8 cellular contexts compared by ENCODE assay signal in the genomic region with DNA sequence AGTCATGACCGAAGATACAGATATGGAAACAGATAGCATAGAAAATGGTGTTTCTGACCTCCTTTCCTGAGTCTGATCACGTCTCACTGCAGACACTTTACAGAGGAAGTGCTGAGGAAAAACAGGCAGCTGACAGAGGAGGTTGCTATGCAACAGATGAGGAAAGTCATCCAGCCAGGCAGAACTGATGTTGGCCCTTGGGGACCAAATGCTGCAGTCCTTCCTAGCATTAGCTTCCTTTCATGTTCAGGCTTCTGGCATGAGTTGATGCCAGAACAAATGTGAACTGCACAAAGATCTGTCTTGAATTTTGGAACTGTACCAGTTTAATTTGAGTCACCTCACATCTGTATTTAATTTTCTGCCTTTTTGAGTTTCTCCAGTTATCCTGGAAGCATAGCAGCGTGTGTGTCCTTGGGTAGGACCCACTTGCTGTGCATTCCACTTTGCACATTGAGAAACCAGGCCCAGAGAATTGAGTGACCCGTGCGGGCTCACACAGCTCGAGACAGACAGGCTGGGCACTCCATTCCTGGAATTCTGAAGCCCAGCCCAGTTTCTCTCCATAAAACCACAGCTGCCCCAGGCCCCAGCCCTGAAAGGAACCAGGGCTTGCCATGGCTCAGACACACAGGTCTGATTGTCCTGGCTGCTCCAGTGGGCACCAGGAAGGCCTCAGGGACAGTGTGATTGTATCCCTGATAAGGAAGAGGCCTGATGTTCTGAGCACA. TPM values are rescaled to one million over a fixed set of nuclear protein-coding genes. Genes with fewer than 3 reads are reported as not detected.
DNase-seq lines count a peak whose midpoint lies in the region; FAIRE-seq and TF ChIP-seq lines count a peak whose summit lies in the region.

No MANE protein-coding gene starts in this region.

- H3K36me3 Mint-ChIP-seq in activated CD4-positive, alpha-beta memory T cell treated with anti-CD3 and anti-CD28 coated beads for 36 hours = peaks cover 2% of the 10 kb centered on the region
- no peaks in the 10 kb centered on the region for H3K36me3 Mint-ChIP-seq in activated CD4-positive, alpha-beta memory T cell treated with anti-CD3 and anti-CD28 coated beads, Interleukin-2, amount 10 ng/mL, durations not matched to agents 7 days and 5 days (ENCODE audit: low read depth)

- H3K4me1 ChIP-seq in endothelial cell of umbilical vein (ENCODE audit: control insufficient read depth, extremely low read depth, insufficient read depth, low read length) = peaks cover 17% of the 10 kb centered on the region
- peaks cover 4% of the 10 kb centered on the region for H3K4me1 ChIP-seq in parathyroid adenoma

- no peak for DNase-seq in activated CD4-positive, alpha-beta memory T cell treated with anti-CD3 and anti-CD28 coated beads for 36 hours
- DNase-seq in activated CD4-positive, alpha-beta memory T cell treated with anti-CD3 and anti-CD28 coated beads, Interleukin-2, amount 10 ng/mL, durations not matched to agents 7 days and 5 days = no peak
- DNase-seq in NCI-H748 treated with DMSO at 0.1 percent for 48 hours (lab: John Stamatoyannopoulos, UW) (peak; percentile 24), endothelial cell of umbilical vein (ENCODE audit: low read depth, low spot score) (peak; percentile 7), NCI-H2029 (lab: John Stamatoyannopoulos, UW) (no peak), NCI-H526 treated with DMSO at 0.1 percent for 48 hours (lab: John Stamatoyannopoulos, UW) (no peak)
- no peak for DNase-seq in stimulated activated CD4-positive, alpha-beta T cell treated with anti-CD3 and anti-CD28 coated beads, Interleukin-2, amount 100 ng/mL, for 48 hours

- TF ChIP-seq CTCF in endothelial cell of umbilical vein (IDR thresholded peaks at IDR 0.05; ENCODE audit: extremely low read depth in 1 of 2, insufficient read depth in 1 of 2, low read depth in 1 of 2, low read length in 2 of 2) = no peak
- no peak for TF ChIP-seq CTCF in parathyroid adenoma (IDR thresholded peaks at IDR 0.05)

- no peaks in the 10 kb centered on the region for H3K9me3 Mint-ChIP-seq in activated CD4-positive, alpha-beta memory T cell treated with anti-CD3 and anti-CD28 coated beads for 36 hours
- H3K9me3 Mint-ChIP-seq in activated CD4-positive, alpha-beta memory T cell treated with anti-CD3 and anti-CD28 coated beads, Interleukin-2, amount 10 ng/mL, durations not matched to agents 7 days and 5 days = no peaks in the 10 kb centered on the region

- peak; percentile 62 for FAIRE-seq in endothelial cell of umbilical vein (lab: Jason Lieb, UNC)

- H3K4me1 Mint-ChIP-seq in activated CD4-positive, alpha-beta memory T cell treated with anti-CD3 and anti-CD28 coated beads for 36 hours (ENCODE audit: low read depth) = peaks cover 7% of the 10 kb centered on the region
- peaks cover 24% of the 10 kb centered on the region for H3K4me1 Mint-ChIP-seq in activated CD4-positive, alpha-beta memory T cell treated with anti-CD3 and anti-CD28 coated beads, Interleukin-2, amount 10 ng/mL, durations not matched to agents 7 days and 5 days

- H3K4me3 ChIP-seq in endothelial cell of umbilical vein (replicated peaks in 1 of 3; ENCODE audit: insufficient read depth in 1 of 3, low read depth in 1 of 3, low read length in 3 of 3) = no peak overlapping the region
- no peak overlapping the region for H3K4me3 ChIP-seq in parathyroid adenoma (ENCODE audit: low read depth, low read length)

- no peaks in the 10 kb centered on the region for H4K20me1 ChIP-seq in endothelial cell of umbilical vein (replicated peaks; ENCODE audit: control insufficient read depth, extremely low read depth, insufficient read depth, low read length)

- dilution Hi-C loops in endothelial cell of umbilical vein (cut with MboI; ENCODE audit: extremely low pct_ligation_motif_present, low sequenced_read_pairs) = no loop called here

- no peak for TF ChIP-seq POLR2A in endothelial cell of umbilical vein (IDR thresholded peaks at IDR 0.05; ENCODE audit: low read depth, low read length)

- H3K79me2 ChIP-seq in endothelial cell of umbilical vein (ENCODE audit: control insufficient read depth, insufficient read depth, low read length) (peaks cover 27% of the 10 kb centered on the region), parathyroid adenoma (no peaks in the 10 kb centered on the region)

- H3K27me3 ChIP-seq in endothelial cell of umbilical vein (ENCODE audit: control insufficient read depth in 2 of 2, insufficient read depth in 2 of 2, low read length in 2 of 2) (no peaks in the 10 kb centered on the region), parathyroid adenoma (ENCODE audit: control insufficient read depth, insufficient read depth, low read length) (no peaks in the 10 kb centered on the region)

- H3K4me3 Mint-ChIP-seq in activated CD4-positive, alpha-beta memory T cell treated with anti-CD3 and anti-CD28 coated beads for 36 hours = no peak overlapping the region
- H3K4me3 Mint-ChIP-seq in activated CD4-positive, alpha-beta memory T cell treated with anti-CD3 and anti-CD28 coated beads, Interleukin-2, amount 10 ng/mL, durations not matched to agents 7 days and 5 days = no peak overlapping the region

- H2AFZ ChIP-seq in endothelial cell of umbilical vein (ENCODE audit: low read depth, low read length) = no peak overlapping the region
- H2AFZ ChIP-seq in parathyroid adenoma = peak overlapping the region; percentile 1

- H3K27ac ChIP-seq in endothelial cell of umbilical vein (ENCODE audit: insufficient read depth, low read depth, low read length) = no peak overlapping the region
- peak overlapping the region; percentile 72 for H3K27ac ChIP-seq in parathyroid adenoma

- H3K9me3 ChIP-seq in endothelial cell of umbilical vein (replicated peaks; ENCODE audit: control insufficient read depth, insufficient read depth, low read length) (no peaks in the 10 kb centered on the region), parathyroid adenoma (ENCODE audit: control insufficient read depth, low read length) (no peaks in the 10 kb centered on the region)

- no peaks in the 10 kb centered on the region for H3K27me3 Mint-ChIP-seq in activated CD4-positive, alpha-beta memory T cell treated with anti-CD3 and anti-CD28 coated beads for 36 hours
- H3K27me3 Mint-ChIP-seq in activated CD4-positive, alpha-beta memory T cell treated with anti-CD3 and anti-CD28 coated beads, Interleukin-2, amount 10 ng/mL, durations not matched to agents 7 days and 5 days = no peaks in the 10 kb centered on the region

- POLR2A ChIA-PET in activated CD4-positive, alpha-beta memory T cell treated with anti-CD3 and anti-CD28 coated beads for 36 hours (lab: Charles Lee) = no interaction called here
- POLR2A ChIA-PET in activated CD4-positive, alpha-beta memory T cell treated with anti-CD3 and anti-CD28 coated beads, Interleukin-2, amount 10 ng/mL, durations not matched to agents 7 days and 5 days (lab: Charles Lee) = no interaction called here
- POLR2A ChIA-PET in endothelial cell of umbilical vein (lab: Charles Lee) = no interaction called here

- CTCF ChIA-PET in activated CD4-positive, alpha-beta memory T cell treated with anti-CD3 and anti-CD28 coated beads for 36 hours (lab: Charles Lee) = no interaction called here
- CTCF ChIA-PET in activated CD4-positive, alpha-beta memory T cell treated with anti-CD3 and anti-CD28 coated beads, Interleukin-2, amount 10 ng/mL, durations not matched to agents 7 days and 5 days (lab: Charles Lee) = no interaction called here
- CTCF ChIA-PET in endothelial cell of umbilical vein (lab: Charles Lee) = no interaction called here

- no peaks in the 10 kb centered on the region for H3K9me1 ChIP-seq in endothelial cell of umbilical vein (replicated peaks; ENCODE audit: control insufficient read depth, extremely low read depth, insufficient read depth, low read length)

- intact Hi-C loops in activated CD4-positive, alpha-beta memory T cell treated with anti-CD3 and anti-CD28 coated beads for 36 hours (cut with micrococcal nuclease) = loop anchor here (5.0 kb wide), 1 partner anchor 370 kb away; no protein-coding TSS in a partner anchor
- intact Hi-C loops in endothelial cell of umbilical vein (cut with micrococcal nuclease) = no loop called here

- H3K27ac Mint-ChIP-seq in activated CD4-positive, alpha-beta memory T cell treated with anti-CD3 and anti-CD28 coated beads for 36 hours = peak overlapping the region; percentile 18
- H3K27ac Mint-ChIP-seq in activated CD4-positive, alpha-beta memory T cell treated with anti-CD3 and anti-CD28 coated beads, Interleukin-2, amount 10 ng/mL, durations not matched to agents 7 days and 5 days = no peak overlapping the region

- no TSS peak for BruUV-seq in endothelial cell of umbilical vein (replicated peaks; lab: Mats Ljungman, UMichigan)

- H3K36me3 ChIP-seq in endothelial cell of umbilical vein (ENCODE audit: control insufficient read depth in 2 of 2, extremely low read depth in 1 of 2, insufficient read depth in 2 of 2, low read length in 2 of 2) (peaks cover 8% of the 10 kb centered on the region in 2 experiments), parathyroid adenoma (ENCODE audit: control insufficient read depth, insufficient read depth, low read length) (no peaks in the 10 kb centered on the region)

- no peak overlapping the region for H3K9ac ChIP-seq in endothelial cell of umbilical vein (replicated peaks; ENCODE audit: extremely low read depth, insufficient read depth, low read length)
- H3K9ac ChIP-seq in parathyroid adenoma = no peak overlapping the region

- no peak overlapping the region for H3K4me2 ChIP-seq in endothelial cell of umbilical vein (ENCODE audit: insufficient read depth, low read length)
- H3K4me2 ChIP-seq in parathyroid adenoma (ENCODE audit: low read length) = no peak overlapping the region

TF ChIP-seq in endothelial cell of umbilical vein, 7 proteins besides CTCF, POLR2A, EP300 and RAD21:
- TF ChIP-seq, protein P1, sequence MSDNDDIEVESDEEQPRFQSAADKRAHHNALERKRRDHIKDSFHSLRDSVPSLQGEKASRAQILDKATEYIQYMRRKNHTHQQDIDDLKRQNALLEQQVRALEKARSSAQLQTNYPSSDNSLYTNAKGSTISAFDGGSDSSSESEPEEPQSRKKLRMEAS (IDR thresholded peaks at IDR 0.05; ENCODE audit: insufficient read depth, insufficient read length) = no peak
- TF ChIP-seq GATA2 (IDR thresholded peaks at IDR 0.05; ENCODE audit: insufficient read depth, insufficient read length, low read depth, low read length) = no peak

RNA-seq across cellular contexts. Expression of a gene that starts 1.4 kb away (rescaled TPM):
- total RNA-seq in activated CD4-positive, alpha-beta memory T cell treated with anti-CD3 and anti-CD28 coated beads for 36 hours = 10 to 100 TPM; 42.7 to 43.1 TPM
- 10 to 100 TPM; 33.9 to 37.9 TPM for total RNA-seq in activated CD4-positive, alpha-beta memory T cell treated with anti-CD3 and anti-CD28 coated beads, Interleukin-2, amount 10 ng/mL, durations not matched to agents 7 days and 5 days
- total RNA-seq in endothelial cell of umbilical vein = 192 and 207 TPM in 2 replicates
- 190 and 198 TPM in 2 replicates for polyA plus RNA-seq in endothelial cell of umbilical vein
- polyA plus RNA-seq in endothelial cell of umbilical vein (2011; cell fraction: cytosol; rRNA removed) = 174 and 181 TPM in 2 replicates
- polyA plus RNA-seq in endothelial cell of umbilical vein (2011; cell fraction: nucleus; rRNA removed) = 161 and 165 TPM in 2 replicates
- 210 and 229 TPM in 2 replicates for polyA plus RNA-seq in endothelial cell of umbilical vein (2012)
- polyA minus RNA-seq in endothelial cell of umbilical vein = 131 and 179 TPM in 2 replicates
- not detected for polyA minus RNA-seq in endothelial cell of umbilical vein (2011; cell fraction: cytosol; rRNA and poly(A)+ RNA removed)
- polyA minus RNA-seq in endothelial cell of umbilical vein (2011; cell fraction: nucleus; rRNA and poly(A)+ RNA removed) = 46.4 and 67.7 TPM in 2 replicates

Comparison
In these comparisons a context has a peak if more than half of its experiments do, and no peak if none do; other contexts are left out.
1. DNase-seq: peak in NCI-H748 treated with DMSO at 0.1 percent for 48 hours (single experiment) and endothelial cell of umbilical vein (single experiment); none in activated CD4-positive, alpha-beta memory T cell treated with anti-CD3 and anti-CD28 coated beads for 36 hours (single experiment), activated CD4-positive, alpha-beta memory T cell treated with anti-CD3 and anti-CD28 coated beads, Interleukin-2, amount 10 ng/mL, durations not matched to agents 7 days and 5 days (single experiment), NCI-H2029 (single experiment), NCI-H526 treated with DMSO at 0.1 percent for 48 hours (single experiment) and stimulated activated CD4-positive, alpha-beta T cell treated with anti-CD3 and anti-CD28 coated beads, Interleukin-2, amount 100 ng/mL, for 48 hours (0 of 2).